In genomic region chr1:181128592-181129497, GRCh38 we compare ENCODE assay signal across 8 cellular contexts. TPM values are rescaled to one million over a fixed set of nuclear protein-coding genes. Genes with fewer than 3 reads are reported as not detected.
DNase-seq lines count a peak whose midpoint lies in the region; ATAC-seq and TF ChIP-seq lines count a peak whose summit lies in the region.

No MANE protein-coding gene starts in this region.

- H3K4me3 Mint-ChIP-seq in activated CD4-positive, alpha-beta T cell treated with anti-CD3 and anti-CD28 coated beads, Interleukin-2, amount 10 ng/mL, durations not matched to agents 7 days and 5 days = no peak overlapping the region
- H3K4me3 Mint-ChIP-seq in stimulated activated memory B cell treated with anti-CD40 and anti-IgM and Interleukin-4, amounts not matched to agents 10 μg/mL and 1 μg/mL and 100 μg/mL, for 72 hours = peak overlapping the region; percentile 77

- WGBS in esophagus squamous epithelium, 2 donors = 55 to 76% methylated on average over 9 to 12 of the region's 19 CpGs

- no peaks in the 10 kb centered on the region for H3K27me3 ChIP-seq in esophagus squamous epithelium

- H3K27ac Mint-ChIP-seq in activated CD4-positive, alpha-beta T cell treated with anti-CD3 and anti-CD28 coated beads, Interleukin-2, amount 10 ng/mL, durations not matched to agents 7 days and 5 days = peak overlapping the region; percentile 15
- H3K27ac Mint-ChIP-seq in stimulated activated memory B cell treated with anti-CD40 and anti-IgM and Interleukin-4, amounts not matched to agents 10 μg/mL and 1 μg/mL and 100 μg/mL, for 72 hours = peak overlapping the region; percentile 100

- POLR2A ChIA-PET in activated CD4-positive, alpha-beta T cell treated with anti-CD3 and anti-CD28 coated beads, Interleukin-2, amount 10 ng/mL, durations not matched to agents 7 days and 5 days (lab: Charles Lee) = interaction anchor here (0.6 to 0.7 kb wide), 2 partner anchors 13 to 251 kb away, joined by 3 read pairs; no protein-coding TSS in a partner anchor

- peak overlapping the region in 1 of 4 donors; percentile 8 for H3K4me3 ChIP-seq in esophagus squamous epithelium

- TF ChIP-seq POLR2A in esophagus squamous epithelium (IDR thresholded peaks at IDR 0.05) = no peak

- H3K27me3 Mint-ChIP-seq in activated CD4-positive, alpha-beta T cell treated with anti-CD3 and anti-CD28 coated beads, Interleukin-2, amount 10 ng/mL, durations not matched to agents 7 days and 5 days = peaks cover 3% of the 10 kb centered on the region
- no peaks in the 10 kb centered on the region for H3K27me3 Mint-ChIP-seq in stimulated activated memory B cell treated with anti-CD40 and anti-IgM and Interleukin-4, amounts not matched to agents 10 μg/mL and 1 μg/mL and 100 μg/mL, for 72 hours

- CTCF ChIA-PET in activated CD4-positive, alpha-beta T cell treated with anti-CD3 and anti-CD28 coated beads, Interleukin-2, amount 10 ng/mL, durations not matched to agents 7 days and 5 days (lab: Charles Lee) = interaction anchor here (0.5 to 3.4 kb wide), 10 partner anchors 11 to 1211 kb away, joined by 3 to 20 read pairs (median 3); no protein-coding TSS in a partner anchor

- no peaks in the 10 kb centered on the region for H3K9me3 ChIP-seq in esophagus squamous epithelium

- DNase-seq in activated CD4-positive, alpha-beta T cell treated with anti-CD3 and anti-CD28 coated beads, Interleukin-2, amount 10 ng/mL, durations not matched to agents 7 days and 5 days = no peak
- no peak for DNase-seq in activated CD4-positive, alpha-beta T cell treated with anti-CD3 and anti-CD28 coated beads for 48 hours
- DNase-seq in NOMO-1 (lab: John Stamatoyannopoulos, UW; ENCODE audit: unreplicated experiment in 2 of 2) (peak; percentile 87 to 90), esophagus squamous epithelium (lab: John Stamatoyannopoulos, UW) (no peak), activated gamma-delta T cell (lab: John Stamatoyannopoulos, UW) (no peak)

- no peaks in the 10 kb centered on the region for H3K36me3 Mint-ChIP-seq in activated CD4-positive, alpha-beta T cell treated with anti-CD3 and anti-CD28 coated beads, Interleukin-2, amount 10 ng/mL, durations not matched to agents 7 days and 5 days (ENCODE audit: low read depth)
- H3K36me3 Mint-ChIP-seq in stimulated activated memory B cell treated with anti-CD40 and anti-IgM and Interleukin-4, amounts not matched to agents 10 μg/mL and 1 μg/mL and 100 μg/mL, for 72 hours = no peaks in the 10 kb centered on the region

- H3K27ac ChIP-seq in esophagus squamous epithelium = peak overlapping the region; percentile 51 to 74 (median 59)

- H3K4me1 ChIP-seq in esophagus squamous epithelium = peaks cover 17 to 60% (median 31%) of the 10 kb centered on the region in 3 donors

- intact Hi-C loops in esophagus squamous epithelium (cut with DNase I) = no loop called here

- no peak for TF ChIP-seq CTCF in esophagus squamous epithelium (IDR thresholded peaks at IDR 0.05)

- no peaks in the 10 kb centered on the region for H3K36me3 ChIP-seq in esophagus squamous epithelium

- H3K4me1 Mint-ChIP-seq in activated CD4-positive, alpha-beta T cell treated with anti-CD3 and anti-CD28 coated beads, Interleukin-2, amount 10 ng/mL, durations not matched to agents 7 days and 5 days = peaks cover 40% of the 10 kb centered on the region
- peaks cover 91% of the 10 kb centered on the region for H3K4me1 Mint-ChIP-seq in stimulated activated memory B cell treated with anti-CD40 and anti-IgM and Interleukin-4, amounts not matched to agents 10 μg/mL and 1 μg/mL and 100 μg/mL, for 72 hours

- ATAC-seq in HG03045 (IDR thresholded peaks at IDR 0.05; ENCODE audit: unreplicated experiment) = peak; percentile 38
- peak; percentile 73 for ATAC-seq in stimulated activated memory B cell treated with anti-CD40 and anti-IgM and Interleukin-4, amounts not matched to agents 10 μg/mL and 1 μg/mL and 100 μg/mL, for 72 hours
- ATAC-seq in HG02588 (IDR thresholded peaks at IDR 0.05; ENCODE audit: unreplicated experiment) = no peak

- no peaks in the 10 kb centered on the region for H3K9me3 Mint-ChIP-seq in activated CD4-positive, alpha-beta T cell treated with anti-CD3 and anti-CD28 coated beads, Interleukin-2, amount 10 ng/mL, durations not matched to agents 7 days and 5 days
- H3K9me3 Mint-ChIP-seq in stimulated activated memory B cell treated with anti-CD40 and anti-IgM and Interleukin-4, amounts not matched to agents 10 μg/mL and 1 μg/mL and 100 μg/mL, for 72 hours = no peaks in the 10 kb centered on the region

RNA-seq across cellular contexts. Expression of gene IER5, which starts 40.3 kb away (rescaled TPM):
- 10 to 100 TPM; 20.3 to 24.9 TPM for total RNA-seq in activated CD4-positive, alpha-beta T cell treated with anti-CD3 and anti-CD28 coated beads, Interleukin-2, amount 10 ng/mL, durations not matched to agents 7 days and 5 days
- 10 to 100 TPM; 21.6 to 40.6 (median 26.5) TPM for total RNA-seq in esophagus squamous epithelium

Comparison
In these comparisons a context has a peak if more than half of its experiments do, and no peak if none do; other contexts are left out.
1. DNase-seq: peak in NOMO-1 (2 of 2); none in activated CD4-positive, alpha-beta T cell treated with anti-CD3 and anti-CD28 coated beads, Interleukin-2, amount 10 ng/mL, durations not matched to agents 7 days and 5 days (single experiment), activated CD4-positive, alpha-beta T cell treated with anti-CD3 and anti-CD28 coated beads for 48 hours (single experiment), esophagus squamous epithelium (single experiment) and activated gamma-delta T cell (single experiment).